Comparison of ENCODE assay signal across 19 cellular contexts in genomic region chr11:85815186-85815911, GRCh38. TPM values are rescaled to one million over a fixed set of nuclear protein-coding genes. Genes with fewer than 3 reads are reported as not detected.
DNase-seq lines count a peak whose midpoint lies in the region; ATAC-seq, FAIRE-seq and TF ChIP-seq lines count a peak whose summit lies in the region.
"Had no signal": no experiment of that assay in that cellular context is flagged by ENCODE, and none has a peak within 500 bp of the region (broad histone marks: within the 10 kb centered on the region; RNA-seq: fewer than 3 reads in every experiment).

No MANE protein-coding gene starts in this region.

- no peak for FAIRE-seq in astrocyte (lab: Jason Lieb, UNC)
- FAIRE-seq: H1, K562 had no signal

- H3K4me1 Mint-ChIP-seq in astrocyte (ENCODE audit: low read depth, unreplicated experiment) = peaks cover 2% of the 10 kb centered on the region
- peaks cover 25% of the 10 kb centered on the region for H3K4me1 Mint-ChIP-seq in activated T-cell treated with anti-CD3 and anti-CD28 coated beads, Interleukin-2, amount 50 U/mL, for 72 hours (ENCODE audit: low read depth)

- DNase-seq in AG10803 (ENCODE audit: low read depth) (peak; percentile 91), HT1080 (ENCODE audit: low read depth) (peak; percentile 64), astrocyte (ENCODE audit: low read depth) (peak; percentile 84), foreskin melanocyte (peak; percentile 52), lower lobe of right lung (no peak), NCI-H187 treated with DMSO at 0.1 percent for 48 hours (lab: John Stamatoyannopoulos, UW) (no peak)
- no peak for DNase-seq in activated T-cell treated with anti-CD3 and anti-CD28 coated beads, Interleukin-2, amount 50 U/mL, for 72 hours
- DNase-seq in stimulated activated CD4-positive, alpha-beta T cell treated with anti-CD3 and anti-CD28 coated beads, Interleukin-2, amount 100 ng/mL, for 24 hours = no peak
- DNase-seq: aorta, esophagus squamous epithelium, NCI-H1436, NCI-H345 had no signal

- no peak for ATAC-seq in lower lobe of right lung
- no peak for ATAC-seq in activated T-cell treated with anti-CD3 and anti-CD28 coated beads, Interleukin-2, amount 50 U/mL, for 72 hours (replicated peaks in 1 of 2)
- ATAC-seq: K562, sciatic nerve had no signal

- TF ChIP-seq CTCF in AG10803 (conservative IDR thresholded peaks at IDR 0.05; ENCODE audit: low read length) (no peak), astrocyte (IDR thresholded peaks at IDR 0.05; ENCODE audit: insufficient read depth, low read depth, low read length) (no peak), lower lobe of right lung (IDR thresholded peaks at IDR 0.05) (no peak)

- no peaks in the 10 kb centered on the region for H3K36me3 ChIP-seq in astrocyte (ENCODE audit: insufficient read depth, low read length)
- no peaks in the 10 kb centered on the region for H3K36me3 ChIP-seq in lower lobe of right lung
- H3K36me3 ChIP-seq: BLaER1 treated with 17β-estradiol and CSF1 and Interleukin-3, amounts not matched to agents 10 nM and 100 nM; esophagus squamous epithelium had no signal

- peaks cover 20% of the 10 kb centered on the region for H3K27me3 Mint-ChIP-seq in astrocyte (ENCODE audit: low read depth, unreplicated experiment)
- H3K27me3 Mint-ChIP-seq in activated T-cell treated with anti-CD3 and anti-CD28 coated beads, Interleukin-2, amount 50 U/mL, for 72 hours (ENCODE audit: low read depth) = peaks cover 13% of the 10 kb centered on the region

- no peak overlapping the region for H3K9ac ChIP-seq in astrocyte (ENCODE audit: low read length)
- H3K9ac ChIP-seq: BLaER1 treated with 17β-estradiol and CSF1 and Interleukin-3, amounts not matched to agents 10 nM and 100 nM had no signal

- no peaks in the 10 kb centered on the region for H4K20me1 ChIP-seq in astrocyte (ENCODE audit: insufficient read depth, low read length)

- H3K79me2 ChIP-seq in astrocyte (ENCODE audit: insufficient read depth, low read length) = no peaks in the 10 kb centered on the region

- no peaks in the 10 kb centered on the region for H3K9me3 ChIP-seq in astrocyte (ENCODE audit: insufficient read depth, low read depth, low read length)
- H3K9me3 ChIP-seq in lower lobe of right lung = no peaks in the 10 kb centered on the region
- H3K9me3 ChIP-seq: esophagus squamous epithelium had no signal

- H3K4me3 Mint-ChIP-seq in astrocyte (ENCODE audit: unreplicated experiment) = no peak overlapping the region
- H3K4me3 Mint-ChIP-seq in activated T-cell treated with anti-CD3 and anti-CD28 coated beads, Interleukin-2, amount 50 U/mL, for 72 hours = no peak overlapping the region
- H3K4me3 Mint-ChIP-seq: memory B cell had no signal

- peaks cover 14% of the 10 kb centered on the region for H3K4me1 ChIP-seq in astrocyte (ENCODE audit: insufficient read depth, low read length)
- peaks cover 8% of the 10 kb centered on the region for H3K4me1 ChIP-seq in lower lobe of right lung

- H2AFZ ChIP-seq in astrocyte (ENCODE audit: low read depth, low read length) = no peak overlapping the region

- H3K27ac Mint-ChIP-seq in astrocyte (ENCODE audit: unreplicated experiment) = no peak overlapping the region
- no peak overlapping the region for H3K27ac Mint-ChIP-seq in activated T-cell treated with anti-CD3 and anti-CD28 coated beads, Interleukin-2, amount 50 U/mL, for 72 hours
- H3K27ac Mint-ChIP-seq: memory B cell had no signal

- H3K36me3 Mint-ChIP-seq in astrocyte (ENCODE audit: low read depth, unreplicated experiment) = peaks cover 2% of the 10 kb centered on the region
- H3K36me3 Mint-ChIP-seq in activated T-cell treated with anti-CD3 and anti-CD28 coated beads, Interleukin-2, amount 50 U/mL, for 72 hours (ENCODE audit: insufficient read depth in 2 of 2) = no peaks in the 10 kb centered on the region
- H3K36me3 Mint-ChIP-seq: memory B cell had no signal

- peak overlapping the region; percentile 54 for H3K4me2 ChIP-seq in astrocyte (ENCODE audit: low read length)
- H3K4me2 ChIP-seq: BLaER1 treated with 17β-estradiol and CSF1 and Interleukin-3, amounts not matched to agents 10 nM and 100 nM had no signal

- H3K27me3 ChIP-seq in astrocyte (ENCODE audit: insufficient read depth, low read length) (no peaks in the 10 kb centered on the region), lower lobe of right lung (ENCODE audit: low read depth) (no peaks in the 10 kb centered on the region)

- intact Hi-C loops in lower lobe of right lung (cut with DNase I) = no loop called here

- no peak overlapping the region for H3K4me3 ChIP-seq in AG10803 (ENCODE audit: low read length)
- H3K4me3 ChIP-seq in astrocyte (ENCODE audit: insufficient read depth, low read depth, low read length) = no peak overlapping the region
- H3K4me3 ChIP-seq in lower lobe of right lung = no peak overlapping the region
- H3K4me3 ChIP-seq: BLaER1 treated with 17β-estradiol and CSF1 and Interleukin-3, amounts not matched to agents 10 nM and 100 nM; esophagus squamous epithelium; K562 had no signal

- H3K27ac ChIP-seq in astrocyte (ENCODE audit: low read depth, low read length) = peak overlapping the region; percentile 46
- no peak overlapping the region for H3K27ac ChIP-seq in lower lobe of right lung
- H3K27ac ChIP-seq: BLaER1 treated with 17β-estradiol and CSF1 and Interleukin-3, amounts not matched to agents 10 nM and 100 nM; esophagus squamous epithelium had no signal

- peaks cover 3% of the 10 kb centered on the region for H3K9me3 Mint-ChIP-seq in astrocyte (ENCODE audit: unreplicated experiment)
- H3K9me3 Mint-ChIP-seq in activated T-cell treated with anti-CD3 and anti-CD28 coated beads, Interleukin-2, amount 50 U/mL, for 72 hours = no peaks in the 10 kb centered on the region
- H3K9me3 Mint-ChIP-seq: memory B cell had no signal

RNA-seq across cellular contexts. Expression of gene SYTL2, which starts 4.4 kb away (rescaled TPM):
- 19.6 and 23.4 TPM in 2 replicates for total RNA-seq in HT1080 (2014; rRNA removed; shearing (Covaris generic))
- polyA plus RNA-seq in HT1080 (2015; cell fraction: cytosol; rRNA removed) = 12.9 and 17.9 TPM in 2 replicates
- 34.7 and 46.2 TPM in 2 replicates for polyA plus RNA-seq in HT1080 (2015; cell fraction: nucleus; rRNA removed)
- total RNA-seq in astrocyte (35.2 and 36.9 TPM in 2 replicates), lower lobe of right lung (23.6 TPM)
- 10 to 100 TPM; 34.4 to 40.1 TPM for total RNA-seq in activated T-cell treated with anti-CD3 and anti-CD28 coated beads, Interleukin-2, amount 50 U/mL, for 72 hours

RNA-seq across cellular contexts. Expression of gene CCDC83, which starts 39.8 kb away (rescaled TPM):
- total RNA-seq in HT1080 (2014; rRNA removed; shearing (Covaris generic)) = not detected in 2 replicates
- polyA plus RNA-seq in HT1080 (2015; cell fraction: cytosol; rRNA removed) = not detected in 2 replicates
- polyA plus RNA-seq in HT1080 (2015; cell fraction: nucleus; rRNA removed) = not detected in 2 replicates
- total RNA-seq in astrocyte (not detected in 2 replicates), lower lobe of right lung (not detected)
- not detected for total RNA-seq in activated T-cell treated with anti-CD3 and anti-CD28 coated beads, Interleukin-2, amount 50 U/mL, for 72 hours
- total RNA-seq: aorta, dermis microvascular lymphatic vessel endothelial cell, esophagus squamous epithelium, H1, K562, sciatic nerve, urinary bladder had no signal
- polyA plus RNA-seq: aorta, H1, K562, urinary bladder had no signal

Comparison
In these comparisons a context has a peak if more than half of its experiments do, and no peak if none do; other contexts are left out.
1. DNase-seq: peak in AG10803 (single experiment), HT1080 (single experiment), astrocyte (single experiment) and foreskin melanocyte (single experiment); none in lower lobe of right lung (single experiment), NCI-H187 treated with DMSO at 0.1 percent for 48 hours (single experiment), activated T-cell treated with anti-CD3 and anti-CD28 coated beads, Interleukin-2, amount 50 U/mL, for 72 hours (0 of 2) and stimulated activated CD4-positive, alpha-beta T cell treated with anti-CD3 and anti-CD28 coated beads, Interleukin-2, amount 100 ng/mL, for 24 hours (0 of 2).